ENCODE assay signal across 7 cellular contexts in genomic region chr4:26822974-26823373, GRCh38. TPM values are rescaled to one million over a fixed set of nuclear protein-coding genes. Genes with fewer than 3 reads are reported as not detected.
DNase-seq lines count a peak whose midpoint lies in the region; ATAC-seq, FAIRE-seq and TF ChIP-seq lines count a peak whose summit lies in the region.
"Not testable (repeated sequence)": the region's sequence is repeated elsewhere in the genome, so short reads cannot be mapped to it uniquely, and the experiment has no call there.

No MANE protein-coding gene starts in this region.

- not testable (repeated sequence) for H3K9me2 ChIP-seq in SU-DHL-6 (replicated peaks; ENCODE audit: insufficient read depth, low read length)

- POLR2A ChIA-PET in CD4-positive, alpha-beta memory T cell (lab: Charles Lee; ENCODE audit: partially characterized antibody): interaction anchor here (1.5 kb wide), 1 partner anchor 64 kb away, joined by 3 read pairs; no protein-coding TSS in a partner anchor
- POLR2A ChIA-PET in activated CD8-positive, alpha-beta T cell treated with anti-CD3 and anti-CD28 coated beads, Interleukin-2, amount 10 ng/mL, durations not matched to agents 7 days and 5 days (lab: Charles Lee): interaction anchor here (0.9 kb wide), 1 partner anchor 38 kb away, joined by 3 read pairs; the partner anchor contains the start of gene STIM2
- POLR2A ChIA-PET in GM12878 (lab: Charles Lee): interaction anchor here (0.5 to 1.0 kb wide), 2 partner anchors 34 to 115 kb away, joined by 3 read pairs; no protein-coding TSS in a partner anchor

- H3K4me1 Mint-ChIP-seq in CD4-positive, alpha-beta memory T cell: peaks cover 12 to 22% (median 15%) of the 10 kb centered on the region in 4 donors
- peaks cover 10% of the 10 kb centered on the region for H3K4me1 Mint-ChIP-seq in activated CD8-positive, alpha-beta T cell treated with anti-CD3 and anti-CD28 coated beads, Interleukin-2, amount 10 ng/mL, durations not matched to agents 7 days and 5 days (ENCODE audit: low read depth)
- H3K4me1 Mint-ChIP-seq in immature natural killer cell: peaks cover 34 to 42% of the 10 kb centered on the region in 2 donors
- peaks cover 31 to 39% of the 10 kb centered on the region in 2 donors for H3K4me1 Mint-ChIP-seq in natural killer cell

- H3K4me2 ChIP-seq in SU-DHL-6 (ENCODE audit: low read depth, low read length, poor library complexity, severe bottlenecking) (peak overlapping the region; percentile 67), GM12878 (ENCODE audit: control insufficient read depth, insufficient read depth) (peak overlapping the region; percentile 56; the same call in 1 of the 2 replicates)

- H3K27me3 Mint-ChIP-seq in CD4-positive, alpha-beta memory T cell; activated CD8-positive, alpha-beta T cell treated with anti-CD3 and anti-CD28 coated beads, Interleukin-2, amount 10 ng/mL, durations not matched to agents 7 days and 5 days (ENCODE audit: low read depth); immature natural killer cell (ENCODE audit: low read depth in 3 of 3); natural killer cell (ENCODE audit: low read depth in 2 of 2): not testable (repeated sequence)

- ATAC-seq in HG03460 (IDR thresholded peaks at IDR 0.05; ENCODE audit: unreplicated experiment) (peak; percentile 0), natural killer cell (peak in 1 of 3 donors; percentile 13)
- ATAC-seq in activated CD8-positive, alpha-beta T cell treated with anti-CD3 and anti-CD28 coated beads, Interleukin-2, amount 10 ng/mL, durations not matched to agents 7 days and 5 days; GM12878: not testable (repeated sequence)

- BruUV-seq in GM12878 (replicated peaks; lab: Mats Ljungman, UMichigan): not testable (repeated sequence)

- 40% methylated on average over 6 of the region's 6 CpGs for WGBS in GM12878 (ENCODE audit: insufficient coverage, insufficient replicate concordance, low lambda C conversion rate, missing lambda C conversion rate)

- not testable (repeated sequence) for TF ChIP-seq EP300 in GM12878 (IDR thresholded peaks at IDR 0.05; ENCODE audit: borderline replicate concordance in 1 of 2, control insufficient read depth in 1 of 2, low read depth in 2 of 2, low read length in 2 of 2)

- SMC1A ChIA-PET in GM12878 (lab: Charles Lee; ENCODE audit: uncharacterized antibody, unreplicated experiment): interaction anchor here (1.3 to 2.6 kb wide), 2 partner anchors 9 to 39 kb away, joined by 4 to 6 read pairs; no protein-coding TSS in a partner anchor

- H3K4me3 ChIP-seq in CD4-positive, alpha-beta memory T cell (ENCODE audit: low read length in 2 of 2); SU-DHL-6 (ENCODE audit: insufficient read depth, low read length, poor library complexity, severe bottlenecking); GM12878: not testable (repeated sequence)

- in situ Hi-C loops in GM12878 (cut with MboI): not testable (repeated sequence)

- not testable (repeated sequence) for H3K36me3 ChIP-seq in CD4-positive, alpha-beta memory T cell (ENCODE audit: insufficient read depth, low read length); SU-DHL-6 (ENCODE audit: low read length); GM12878 (ENCODE audit: control insufficient read depth in 2 of 2, insufficient read depth in 2 of 2, low read length in 1 of 2)

- RAD21 ChIA-PET in GM12878 (lab: Charles Lee; ENCODE audit: unreplicated experiment): not testable (repeated sequence)

- H3K27ac ChIP-seq in CD4-positive, alpha-beta memory T cell (ENCODE audit: low read depth, low read length); GM12878 (ENCODE audit: control insufficient read depth, insufficient read depth): not testable (repeated sequence)
- peak overlapping the region; percentile 52; the same call in 1 of the 2 replicates for H3K27ac ChIP-seq in SU-DHL-6 (ENCODE audit: low read depth, low read length)

- intact Hi-C loops in CD4-positive, alpha-beta memory T cell (cut with micrococcal nuclease); GM12878 (cut with micrococcal nuclease; ENCODE audit: unreplicated experiment): not testable (repeated sequence)
- intact Hi-C loops in natural killer cell (cut with micrococcal nuclease): loop anchor here (1.0 kb wide), 1 partner anchor 33 kb away; no protein-coding TSS in a partner anchor

- H3F3A ChIP-seq in SU-DHL-6 (ENCODE audit: insufficient read depth): peaks cover 29% of the 10 kb centered on the region

- not testable (repeated sequence) for H3K79me2 ChIP-seq in SU-DHL-6 (ENCODE audit: insufficient read depth, low read length); GM12878 (ENCODE audit: control insufficient read depth, insufficient read depth, low read length)

- not testable (repeated sequence) for TF ChIP-seq RAD21 in GM12878 (IDR thresholded peaks at IDR 0.05; ENCODE audit: insufficient read depth, low read depth, low read length)

- H3K27ac Mint-ChIP-seq in CD4-positive, alpha-beta memory T cell: peak overlapping the region in 3 of 7 donors; percentile 16 to 74 (median 65)
- peak overlapping the region; percentile 44 for H3K27ac Mint-ChIP-seq in activated CD8-positive, alpha-beta T cell treated with anti-CD3 and anti-CD28 coated beads, Interleukin-2, amount 10 ng/mL, durations not matched to agents 7 days and 5 days
- peak overlapping the region; percentile 82 to 94 (median 88) for H3K27ac Mint-ChIP-seq in immature natural killer cell
- H3K27ac Mint-ChIP-seq in natural killer cell: peak overlapping the region; percentile 84 to 92

- not testable (repeated sequence) for TF ChIP-seq CTCF in SU-DHL-6 (IDR thresholded peaks at IDR 0.05; ENCODE audit: insufficient read depth, low read length, poor library complexity, severe bottlenecking); GM12878 (IDR thresholded peaks at IDR 0.05 in 2 of 3, conservative IDR thresholded peaks at IDR 0.05 in 1 of 3; ENCODE audit: control insufficient read depth in 2 of 3, extremely low read depth in 1 of 3, insufficient read depth in 1 of 3, low read depth in 3 of 3, low read length in 3 of 3); natural killer cell (IDR thresholded peaks at IDR 0.05)

- H3K36me3 Mint-ChIP-seq in CD4-positive, alpha-beta memory T cell; activated CD8-positive, alpha-beta T cell treated with anti-CD3 and anti-CD28 coated beads, Interleukin-2, amount 10 ng/mL, durations not matched to agents 7 days and 5 days (ENCODE audit: low read depth); immature natural killer cell; natural killer cell: not testable (repeated sequence)

- not testable (repeated sequence) for H3K27me3 ChIP-seq in CD4-positive, alpha-beta memory T cell (ENCODE audit: insufficient read depth, low read length); SU-DHL-6 (ENCODE audit: low read length); GM12878 (replicated peaks in 1 of 2; ENCODE audit: control insufficient read depth in 2 of 2, insufficient read depth in 2 of 2, low read length in 1 of 2)

- H4K20me1 ChIP-seq in SU-DHL-6 (ENCODE audit: low read depth, low read length); GM12878 (ENCODE audit: control insufficient read depth, insufficient read depth): not testable (repeated sequence)

- peaks cover 16% of the 10 kb centered on the region for H3K4me1 ChIP-seq in CD4-positive, alpha-beta memory T cell (ENCODE audit: insufficient read depth, low read length)
- peaks cover 27% of the 10 kb centered on the region for H3K4me1 ChIP-seq in GM12878 (ENCODE audit: control insufficient read depth, insufficient read depth, low read length)

- CTCF ChIA-PET in CD4-positive, alpha-beta memory T cell (lab: Charles Lee; ENCODE audit: partially characterized antibody): interaction anchor here (1.2 to 1.6 kb wide), 2 partner anchors 15 to 187 kb away, joined by 3 to 4 read pairs; no protein-coding TSS in a partner anchor
- CTCF ChIA-PET in activated CD8-positive, alpha-beta T cell treated with anti-CD3 and anti-CD28 coated beads, Interleukin-2, amount 10 ng/mL, durations not matched to agents 7 days and 5 days (lab: Charles Lee): interaction anchor here (1.0 kb wide), 1 partner anchor 24 kb away, joined by 3 read pairs; no protein-coding TSS in a partner anchor
- CTCF ChIA-PET in GM12878 (lab: Yijun Ruan, JAX): interaction anchor here (0.7 to 1.5 kb wide), 2 partner anchors 34 to 986 kb away, joined by 3 read pairs; no protein-coding TSS in a partner anchor

- H3K9me3 ChIP-seq in CD4-positive, alpha-beta memory T cell (ENCODE audit: control insufficient read depth in 1 of 2, low read length in 2 of 2); GM12878 (replicated peaks; ENCODE audit: control insufficient read depth, insufficient read depth, low read length): not testable (repeated sequence)
- peaks cover 14% of the 10 kb centered on the region; the same call in 1 of the 2 replicates for H3K9me3 ChIP-seq in SU-DHL-6 (ENCODE audit: insufficient read depth, low read length)

- TF ChIP-seq POLR2A in GM12878 (IDR thresholded peaks at IDR 0.05; ENCODE audit: low read depth, low read length): not testable (repeated sequence)

- not testable (repeated sequence) for FAIRE-seq in GM12878 (lab: Jason Lieb, UNC)

- not testable (repeated sequence) for H3K9ac ChIP-seq in SU-DHL-6 (ENCODE audit: low read length); GM12878 (ENCODE audit: control insufficient read depth, insufficient read depth, low read length)

- H2AFZ ChIP-seq in SU-DHL-6 (ENCODE audit: low read depth, low read length, severe bottlenecking); GM12878 (ENCODE audit: control insufficient read depth, low read depth, low read length): not testable (repeated sequence)

- peaks cover 1 to 11% (median 5%) of the 10 kb centered on the region in 8 donors for H3K9me3 Mint-ChIP-seq in CD4-positive, alpha-beta memory T cell
- peaks cover 11% of the 10 kb centered on the region for H3K9me3 Mint-ChIP-seq in activated CD8-positive, alpha-beta T cell treated with anti-CD3 and anti-CD28 coated beads, Interleukin-2, amount 10 ng/mL, durations not matched to agents 7 days and 5 days (ENCODE audit: insufficient read depth)
- H3K9me3 Mint-ChIP-seq in immature natural killer cell, natural killer cell: not testable (repeated sequence)

- DNase-seq in CD4-positive, alpha-beta memory T cell; activated CD8-positive, alpha-beta T cell treated with anti-CD3 and anti-CD28 coated beads, Interleukin-2, amount 10 ng/mL, durations not matched to agents 7 days and 5 days; GM12878 (ENCODE audit: low read depth, low spot score); immature natural killer cell; natural killer cell: not testable (repeated sequence)

- peak overlapping the region in 6 of 8 donors; percentile 36 to 64 (median 58) for H3K4me3 Mint-ChIP-seq in CD4-positive, alpha-beta memory T cell
- not testable (repeated sequence) for H3K4me3 Mint-ChIP-seq in activated CD8-positive, alpha-beta T cell treated with anti-CD3 and anti-CD28 coated beads, Interleukin-2, amount 10 ng/mL, durations not matched to agents 7 days and 5 days
- H3K4me3 Mint-ChIP-seq in immature natural killer cell: peak overlapping the region; percentile 26 to 86 (median 76)
- H3K4me3 Mint-ChIP-seq in natural killer cell: peak overlapping the region; percentile 63

RNA-seq across cellular contexts. Expression of gene STIM2, which starts 37.7 kb away (rescaled TPM):
- total RNA-seq in CD4-positive, alpha-beta memory T cell: 10 to 100 TPM; 84.6 to 91.7 TPM
- polyA plus RNA-seq in CD4-positive, alpha-beta memory T cell: 10 to 100 TPM; 23.8 to 40.7 TPM
- 10 to 100 TPM; 52.3 to 53.3 TPM for total RNA-seq in activated CD8-positive, alpha-beta T cell treated with anti-CD3 and anti-CD28 coated beads, Interleukin-2, amount 10 ng/mL, durations not matched to agents 7 days and 5 days
- 43.7 and 48.5 TPM in 2 replicates for total RNA-seq in GM12878 (2013; cell fraction: nucleolus; rRNA removed)
- total RNA-seq in GM12878 (2014; rRNA removed) (19.7 and 21.6 TPM in 2 replicates), GM12878 (2014; rRNA removed; fragmentation: Illumina TruSeq; extraction: Trizol) (16.5 and 20.0 TPM in 2 replicates), GM12878 (2021) (24.4 and 25.9 TPM in 2 replicates), natural killer cell (100 to 1,000 TPM in 2 of 3 donors, 10 to 100 TPM in 1; 98.3 to 104 (median 100) TPM)
- polyA plus RNA-seq in GM12878 (2011; ENCODE audit: low read depth): 17.5 TPM
- polyA plus RNA-seq in GM12878 (2011; rRNA removed) (40.7 and 41.5 TPM in 2 replicates), GM12878 (2014; fragmentation: Illumina TruSeq; extraction: Trizol) (17.4 and 18.8 TPM in 2 replicates), GM12878 (2014; fragmentation: Nextera tagmentation; extraction: Ambion mirVana) (10 to 100 TPM in 1 of 2 experiments, 1 to 10 TPM in 1; 4.7 to 10.3 TPM), GM12878 (2014; rRNA removed) (14.1 and 14.2 TPM in 2 replicates), GM12878 (2016; fragmentation: Nextera tagmentation; extraction: Ambion mirVana) (10 to 100 TPM; 12.3 to 19.3 TPM), immature natural killer cell (10 to 100 TPM; 19.1 to 38.1 (median 24.6) TPM)
- polyA plus RNA-seq in GM12878 (2011; cell fraction: cytosol; rRNA removed): 29.4 and 38.6 TPM in 2 replicates
- polyA plus RNA-seq in GM12878 (2011; cell fraction: nucleus; rRNA removed): 101 and 107 TPM in 2 replicates
- 19.2 and 19.4 TPM in 2 replicates for polyA plus RNA-seq in GM12878 (2012)
- polyA minus RNA-seq in GM12878 (2011; rRNA and poly(A)+ RNA removed): 40.2 and 47.0 TPM in 2 replicates
- polyA minus RNA-seq in GM12878 (2011; cell fraction: cytosol; rRNA and poly(A)+ RNA removed): 7.8 and 18.5 TPM in 2 replicates
- 45.6 and 81.6 TPM in 2 replicates for polyA minus RNA-seq in GM12878 (2011; cell fraction: nucleus; rRNA and poly(A)+ RNA removed)
